29 cellular contexts compared by ENCODE assay signal in the genomic region with DNA sequence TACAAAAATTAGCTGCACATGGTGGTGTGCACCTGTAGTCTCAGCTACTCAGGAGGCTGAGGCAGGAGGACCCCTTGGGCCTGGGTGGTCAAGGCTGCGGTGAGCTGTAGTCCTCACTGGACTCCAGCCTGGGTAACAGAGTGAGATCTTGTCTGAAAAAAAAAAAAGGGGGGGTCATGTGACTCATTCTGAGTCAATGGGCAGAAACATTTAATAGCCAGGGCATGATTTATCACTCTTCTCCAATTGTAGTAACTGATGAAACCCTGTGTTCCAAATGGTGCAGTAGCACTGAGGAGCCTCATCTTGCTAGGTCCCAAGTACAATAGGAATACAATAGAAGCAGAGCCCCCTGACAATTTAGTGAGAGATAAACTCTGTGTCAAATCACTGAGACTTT.
DNase-seq lines count a peak whose midpoint lies in the region; TF ChIP-seq lines count a peak whose summit lies in the region.
"Had no signal": no experiment of that assay in that cellular context is flagged by ENCODE, and none has a peak within 500 bp of the region (broad histone marks: within the 10 kb centered on the region; RNA-seq: fewer than 3 reads in every experiment).

No MANE protein-coding gene starts in this region.

- peaks cover 16% of the 10 kb centered on the region for H3K4me1 Mint-ChIP-seq in HFFc6 (ENCODE audit: low read depth)
- H3K4me1 Mint-ChIP-seq: activated CD8-positive, alpha-beta memory T cell treated with anti-CD3 and anti-CD28 coated beads, Interleukin-2, amount 10 ng/mL, durations not matched to agents 7 days and 5 days; central memory CD8-positive, alpha-beta T cell; natural killer cell had no signal

- H2AFZ ChIP-seq in SK-N-SH (ENCODE audit: low read depth), result no peak overlapping the region

- peaks cover 5% of the 10 kb centered on the region; the same call in 1 of the 2 replicates for H3K27me3 Mint-ChIP-seq in HFFc6 (ENCODE audit: insufficient read depth)
- H3K27me3 Mint-ChIP-seq: activated CD8-positive, alpha-beta memory T cell treated with anti-CD3 and anti-CD28 coated beads, Interleukin-2, amount 10 ng/mL, durations not matched to agents 7 days and 5 days; central memory CD8-positive, alpha-beta T cell had no signal

- no peaks in the 10 kb centered on the region for H4K20me1 ChIP-seq in SK-N-SH (ENCODE audit: insufficient read depth)

- H3K27me3 ChIP-seq in SK-N-SH (ENCODE audit: insufficient read depth), result no peaks in the 10 kb centered on the region
- H3K27me3 ChIP-seq in left ventricle myocardium inferior (ENCODE audit: low read depth), result no peaks in the 10 kb centered on the region
- H3K27me3 ChIP-seq: gastrocnemius medialis, upper lobe of left lung had no signal

- H3K9me2 ChIP-seq in SK-N-SH, result no peaks in the 10 kb centered on the region

- peak; percentile 56 for DNase-seq in A172 (ENCODE audit: low spot score)
- peak; percentile 26 for DNase-seq in HFFc6
- DNase-seq in SK-N-SH, result no peak
- DNase-seq in fibroblast of mammary gland (ENCODE audit: low read depth), result peak; percentile 63
- no peak for DNase-seq in dedifferentiated amniotic fluid mesenchymal stem cell (ENCODE audit: extremely low spot score)
- no peak for DNase-seq in HK-2 (ENCODE audit: unreplicated experiment)
- DNase-seq in left ventricle myocardium inferior, result no peak
- no peak for DNase-seq in NCI-H526 treated with DMSO at 0.1 percent for 48 hours (lab: John Stamatoyannopoulos, UW)
- DNase-seq: 8988T; activated CD4-positive, alpha-beta T cell treated with anti-CD3 and anti-CD28 coated beads, Interleukin-2, amount 50 U/mL, for 1 hour; activated CD8-positive, alpha-beta memory T cell treated with anti-CD3 and anti-CD28 coated beads, Interleukin-2, amount 10 ng/mL, durations not matched to agents 7 days and 5 days; activated naive CD4-positive, alpha-beta T cell treated with anti-CD3 and anti-CD28 coated beads, Interleukin-2, amount 50 U/mL, for 16 hours; activated T-cell treated with anti-CD3 and anti-CD28 coated beads, Interleukin-2, amount 50 U/mL, for 72 hours; anterior cingulate cortex; DMS53; gastrocnemius medialis; hypothalamus; left ventricle myocardium superior; natural killer cell; NCI-H1417 treated with DMSO at 0.1 percent for 48 hours; NCI-H2107; NK-92 treated with Interleukin-12 subunit alpha and Interleukin-12 subunit beta, amount 100 ng/mL, for 24 hours; retina; RPMI8226; stimulated activated CD4-positive, alpha-beta T cell treated with anti-CD3 and anti-CD28 coated beads, Interleukin-2, amount 100 ng/mL, for 24 hours; upper lobe of left lung had no signal

- CTCF ChIA-PET in SK-N-SH (lab: Yijun Ruan, JAX), result no interaction called here

- H3K4me3 ChIP-seq in SK-N-SH (ENCODE audit: low read depth in 2 of 2, low read length in 1 of 2) (no peak overlapping the region), fibroblast of mammary gland (ENCODE audit: control insufficient read depth, low read depth, low read length) (no peak overlapping the region), left ventricle myocardium inferior (no peak overlapping the region)
- H3K4me3 ChIP-seq: gastrocnemius medialis, smooth muscle cell, upper lobe of left lung had no signal

- no peak for TF ChIP-seq RAD21 in SK-N-SH (IDR thresholded peaks at IDR 0.05; ENCODE audit: low read length)

- POLR2A ChIA-PET in SK-N-SH (lab: Yijun Ruan, JAX), result no interaction called here

- no peaks in the 10 kb centered on the region for H3K79me2 ChIP-seq in SK-N-SH (ENCODE audit: insufficient read depth)

- peaks cover 17% of the 10 kb centered on the region for H3F3A ChIP-seq in SK-N-SH (replicated peaks; ENCODE audit: insufficient read depth)

- H3K9me3 ChIP-seq in SK-N-SH (no peaks in the 10 kb centered on the region), left ventricle myocardium inferior (replicated peaks) (peaks cover 4% of the 10 kb centered on the region)
- H3K9me3 ChIP-seq: gastrocnemius medialis, upper lobe of left lung had no signal

- TF ChIP-seq EP300 in SK-N-SH (IDR thresholded peaks at IDR 0.05; ENCODE audit: borderline replicate concordance in 1 of 2, low read depth in 1 of 2, low read length in 1 of 2), result peak in 1 of 2 experiments; percentile 61; a peak in 1 of 4 replicates

- no peaks in the 10 kb centered on the region for H3K36me3 Mint-ChIP-seq in HFFc6 (ENCODE audit: low read depth)
- H3K36me3 Mint-ChIP-seq: activated CD8-positive, alpha-beta memory T cell treated with anti-CD3 and anti-CD28 coated beads, Interleukin-2, amount 10 ng/mL, durations not matched to agents 7 days and 5 days; natural killer cell had no signal

- no peak overlapping the region for H3K4me3 Mint-ChIP-seq in HFFc6
- H3K4me3 Mint-ChIP-seq: activated CD8-positive, alpha-beta memory T cell treated with anti-CD3 and anti-CD28 coated beads, Interleukin-2, amount 10 ng/mL, durations not matched to agents 7 days and 5 days; activated T-cell treated with anti-CD3 and anti-CD28 coated beads, Interleukin-2, amount 50 U/mL, for 72 hours; central memory CD8-positive, alpha-beta T cell; natural killer cell had no signal

- H3K36me3 ChIP-seq in SK-N-SH (replicated peaks in 1 of 2; ENCODE audit: control insufficient read depth in 1 of 2, insufficient read depth in 2 of 2, low read length in 1 of 2), result no peaks in the 10 kb centered on the region
- H3K36me3 ChIP-seq in left ventricle myocardium inferior, result no peaks in the 10 kb centered on the region
- H3K36me3 ChIP-seq: gastrocnemius medialis, upper lobe of left lung had no signal

- 50% methylated on average over 1 of the region's 1 CpG for WGBS in SK-N-SH (ENCODE audit: low lambda C conversion rate)

- H3K9me3 Mint-ChIP-seq in HFFc6, result no peaks in the 10 kb centered on the region
- H3K9me3 Mint-ChIP-seq: activated T-cell treated with anti-CD3 and anti-CD28 coated beads, Interleukin-2, amount 50 U/mL, for 72 hours; central memory CD8-positive, alpha-beta T cell; natural killer cell had no signal

- intact Hi-C loops in left ventricle myocardium inferior (cut with micrococcal nuclease), result no loop called here

- no peak overlapping the region for H3K4me2 ChIP-seq in SK-N-SH
- H3K4me2 ChIP-seq: smooth muscle cell had no signal

- H3K4me1 ChIP-seq in SK-N-SH (ENCODE audit: control insufficient read depth in 1 of 2, insufficient read depth in 2 of 2, low read depth in 1 of 2, low read length in 1 of 2) (no peaks in the 10 kb centered on the region; a peak in 1 of 4 replicates), left ventricle myocardium inferior (no peaks in the 10 kb centered on the region)
- H3K4me1 ChIP-seq: gastrocnemius medialis, upper lobe of left lung had no signal

- H3K27ac Mint-ChIP-seq in HFFc6, result no peak overlapping the region
- H3K27ac Mint-ChIP-seq: activated CD8-positive, alpha-beta memory T cell treated with anti-CD3 and anti-CD28 coated beads, Interleukin-2, amount 10 ng/mL, durations not matched to agents 7 days and 5 days; activated T-cell treated with anti-CD3 and anti-CD28 coated beads, Interleukin-2, amount 50 U/mL, for 72 hours; natural killer cell had no signal

- H3K27ac ChIP-seq in SK-N-SH (ENCODE audit: low read depth in 2 of 2, low read length in 1 of 2) (0 out of 4 replicates have a peak overlapping the region, but pooled peaks of 1 of the 2 experiments have one; percentile 7), left ventricle myocardium inferior (replicated peaks) (no peak overlapping the region)
- H3K27ac ChIP-seq: epithelial cell of prostate, gastrocnemius medialis, upper lobe of left lung had no signal

- H3K9ac ChIP-seq in SK-N-SH, result no peak overlapping the region

- TF ChIP-seq CTCF in HFFc6 (IDR thresholded peaks at IDR 0.05), result no peak
- TF ChIP-seq CTCF in SK-N-SH (IDR thresholded peaks at IDR 0.05), result no peak
- no peak for TF ChIP-seq CTCF in fibroblast of mammary gland (conservative IDR thresholded peaks at IDR 0.05; ENCODE audit: control insufficient read depth, insufficient read depth, low read depth, low read length)
- TF ChIP-seq CTCF in left ventricle myocardium inferior (IDR thresholded peaks at IDR 0.05; ENCODE audit: borderline replicate concordance), result no peak

TF ChIP-seq in SK-N-SH, 30 proteins besides CTCF, POLR2A, EP300 and RAD21 (continues in another document):
- TF ChIP-seq ELF1 (IDR thresholded peaks at IDR 0.05), result no peak
- TF ChIP-seq, protein P1, sequence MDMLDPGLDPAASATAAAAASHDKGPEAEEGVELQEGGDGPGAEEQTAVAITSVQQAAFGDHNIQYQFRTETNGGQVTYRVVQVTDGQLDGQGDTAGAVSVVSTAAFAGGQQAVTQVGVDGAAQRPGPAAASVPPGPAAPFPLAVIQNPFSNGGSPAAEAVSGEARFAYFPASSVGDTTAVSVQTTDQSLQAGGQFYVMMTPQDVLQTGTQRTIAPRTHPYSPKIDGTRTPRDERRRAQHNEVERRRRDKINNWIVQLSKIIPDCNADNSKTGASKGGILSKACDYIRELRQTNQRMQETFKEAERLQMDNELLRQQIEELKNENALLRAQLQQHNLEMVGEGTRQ (IDR thresholded peaks at IDR 0.05; ENCODE audit: borderline replicate concordance, low read depth, low read length), result no peak
- no peak for TF ChIP-seq MXI1 (IDR thresholded peaks at IDR 0.05; ENCODE audit: low read depth, low read length)
- no peak for TF ChIP-seq YY1 (IDR thresholded peaks at IDR 0.05; ENCODE audit: low read depth)
- no peak for TF ChIP-seq POLR2AphosphoS5 (IDR thresholded peaks at IDR 0.05; ENCODE audit: low read depth, low read length)
- no peak for TF ChIP-seq RCOR1 (IDR thresholded peaks at IDR 0.05; ENCODE audit: low read length)
- TF ChIP-seq, protein P2, sequence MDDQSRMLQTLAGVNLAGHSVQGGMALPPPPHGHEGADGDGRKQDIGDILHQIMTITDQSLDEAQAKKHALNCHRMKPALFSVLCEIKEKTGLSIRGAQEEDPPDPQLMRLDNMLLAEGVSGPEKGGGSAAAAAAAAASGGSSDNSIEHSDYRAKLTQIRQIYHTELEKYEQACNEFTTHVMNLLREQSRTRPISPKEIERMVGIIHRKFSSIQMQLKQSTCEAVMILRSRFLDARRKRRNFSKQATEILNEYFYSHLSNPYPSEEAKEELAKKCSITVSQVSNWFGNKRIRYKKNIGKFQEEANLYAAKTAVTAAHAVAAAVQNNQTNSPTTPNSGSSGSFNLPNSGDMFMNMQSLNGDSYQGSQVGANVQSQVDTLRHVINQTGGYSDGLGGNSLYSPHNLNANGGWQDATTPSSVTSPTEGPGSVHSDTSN (IDR thresholded peaks at IDR 0.05), result peak; percentile 86
- TF ChIP-seq, protein P3, sequence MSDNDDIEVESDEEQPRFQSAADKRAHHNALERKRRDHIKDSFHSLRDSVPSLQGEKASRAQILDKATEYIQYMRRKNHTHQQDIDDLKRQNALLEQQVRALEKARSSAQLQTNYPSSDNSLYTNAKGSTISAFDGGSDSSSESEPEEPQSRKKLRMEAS (IDR thresholded peaks at IDR 0.05; ENCODE audit: low read depth), result no peak
- TF ChIP-seq NFIC (IDR thresholded peaks at IDR 0.05; ENCODE audit: borderline replicate concordance), result peak; percentile 47; the same call in 1 of the 2 replicates

Comparison
In these comparisons a context has a peak if more than half of its experiments do, and no peak if none do; other contexts are left out.
1. DNase-seq: peak in A172 (single experiment), HFFc6 (single experiment) and fibroblast of mammary gland (single experiment); none in SK-N-SH (single experiment), dedifferentiated amniotic fluid mesenchymal stem cell (single experiment), HK-2 (single experiment), left ventricle myocardium inferior (single experiment) and NCI-H526 treated with DMSO at 0.1 percent for 48 hours (single experiment).